Comparison of ENCODE assay signal across 9 cellular contexts in the genomic region with DNA sequence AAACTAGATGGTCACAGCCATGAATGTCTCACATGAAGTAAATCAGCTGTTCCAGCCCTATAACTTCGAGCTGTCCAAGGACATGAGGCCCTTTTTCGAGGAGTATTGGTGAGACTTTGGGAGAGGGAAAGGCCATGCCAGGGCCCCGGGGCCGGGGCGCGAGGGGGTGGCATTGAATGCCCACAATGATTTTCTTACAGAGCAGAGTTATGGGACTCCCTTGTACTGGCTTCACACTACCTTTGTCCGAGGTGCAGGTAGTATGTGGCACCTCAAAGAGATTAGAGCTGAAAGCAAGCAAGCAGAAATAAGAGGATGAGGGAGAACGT. TPM values are rescaled to one million over a fixed set of nuclear protein-coding genes. Genes with fewer than 3 reads are reported as not detected.
A peak's percentile ranks its signal among the peaks of the same experiment; 100 is the strongest.
DNase-seq lines count a peak whose midpoint lies in the region; ATAC-seq, FAIRE-seq and TF ChIP-seq lines count a peak whose summit lies in the region.
"Had no signal": no experiment of that assay in that cellular context is flagged by ENCODE, and none has a peak within 500 bp of the region (broad histone marks: within the 10 kb centered on the region; RNA-seq: fewer than 3 reads in every experiment).

No MANE protein-coding gene starts in this region.

- H3K27ac ChIP-seq in heart right ventricle, result peak overlapping the region in 3 of 10 donors; percentile 75 to 89 (median 81)
- H3K27ac ChIP-seq in astrocyte (ENCODE audit: low read depth, low read length), result no peak overlapping the region
- H3K27ac ChIP-seq in upper lobe of right lung, result peak overlapping the region; percentile 74

- peak overlapping the region in 7 of 10 donors; percentile 18 to 49 (median 45) for H3K4me3 ChIP-seq in heart right ventricle
- H3K4me3 ChIP-seq in astrocyte (ENCODE audit: insufficient read depth, low read depth, low read length), result peak overlapping the region; percentile 32
- peak overlapping the region; percentile 12 for H3K4me3 ChIP-seq in mononuclear cell (ENCODE audit: low read length)
- H3K4me3 ChIP-seq in upper lobe of right lung, result peak overlapping the region; percentile 42

- H3K27ac Mint-ChIP-seq in astrocyte (ENCODE audit: unreplicated experiment), result no peak overlapping the region

- FAIRE-seq in astrocyte (lab: Jason Lieb, UNC), result no peak

- H3K4me1 ChIP-seq in heart right ventricle (peaks cover 9 to 51% (median 30%) of the 10 kb centered on the region in 9 donors), astrocyte (ENCODE audit: insufficient read depth, low read length) (peaks cover 29% of the 10 kb centered on the region), mononuclear cell (ENCODE audit: insufficient read depth, low read length) (peaks cover 45% of the 10 kb centered on the region), upper lobe of right lung (peaks cover 36% of the 10 kb centered on the region)

- no peak for TF ChIP-seq CTCF in heart right ventricle (IDR thresholded peaks at IDR 0.05)
- no peak for TF ChIP-seq CTCF in astrocyte (IDR thresholded peaks at IDR 0.05; ENCODE audit: insufficient read depth, low read depth, low read length)
- TF ChIP-seq CTCF in upper lobe of right lung (IDR thresholded peaks at IDR 0.05), result no peak

- no peaks in the 10 kb centered on the region for H3K79me2 ChIP-seq in astrocyte (ENCODE audit: insufficient read depth, low read length)

- intact Hi-C loops in heart right ventricle (cut with DNase I) (loop anchor here in 8 of 10 donors (5.0 to 10.0 kb wide), 4 partner anchors 59 to 348 kb away; a partner anchor contains a TSS), left cardiac atrium (cut with DNase I) (loop anchor here (5.0 to 10.0 kb wide), 3 partner anchors 59 to 176 kb away; no protein-coding TSS in a partner anchor), upper lobe of right lung (cut with DNase I) (no loop called here)

- H3K36me3 ChIP-seq in heart right ventricle (no peaks in the 10 kb centered on the region), astrocyte (ENCODE audit: insufficient read depth, low read length) (no peaks in the 10 kb centered on the region), upper lobe of right lung (no peaks in the 10 kb centered on the region)

- H4K20me1 ChIP-seq in astrocyte (ENCODE audit: insufficient read depth, low read length), result no peaks in the 10 kb centered on the region

- H3K9me3 ChIP-seq in heart right ventricle (no peaks in the 10 kb centered on the region), astrocyte (ENCODE audit: insufficient read depth, low read depth, low read length) (no peaks in the 10 kb centered on the region), mononuclear cell (ENCODE audit: low read depth, low read length) (no peaks in the 10 kb centered on the region), upper lobe of right lung (no peaks in the 10 kb centered on the region)

- H3K9ac ChIP-seq in astrocyte (ENCODE audit: low read length), result no peak overlapping the region

- ATAC-seq in heart right ventricle, result no peak
- ATAC-seq in left cardiac atrium, result no peak
- ATAC-seq in upper lobe of right lung, result no peak
- no peak for ATAC-seq in GM18909 (IDR thresholded peaks at IDR 0.05; ENCODE audit: poor library complexity, unreplicated experiment)

- DNase-seq in heart right ventricle, result no peak
- no peak for DNase-seq in left cardiac atrium
- DNase-seq in astrocyte (ENCODE audit: low read depth), result no peak
- DNase-seq in upper lobe of right lung, result no peak
- DNase-seq in kidney glomerular epithelial cell (lab: John Stamatoyannopoulos, UW), result no peak
- DNase-seq in ecto neural progenitor cell (ENCODE audit: low spot score), result no peak

- H3K4me2 ChIP-seq in astrocyte (ENCODE audit: low read length), result peak overlapping the region; percentile 87

- 59 to 64% methylated on average over 8 of the region's 8 CpGs for WGBS in heart right ventricle, 2 donors

- H3K4me1 Mint-ChIP-seq in astrocyte (ENCODE audit: low read depth, unreplicated experiment), result peaks cover 8% of the 10 kb centered on the region

- no peaks in the 10 kb centered on the region for H3K36me3 Mint-ChIP-seq in astrocyte (ENCODE audit: low read depth, unreplicated experiment)

- H3K9me3 Mint-ChIP-seq in astrocyte (ENCODE audit: unreplicated experiment), result no peaks in the 10 kb centered on the region

- peak overlapping the region; percentile 95 for H2AFZ ChIP-seq in astrocyte (ENCODE audit: low read depth, low read length)

- H3K27me3 ChIP-seq in heart right ventricle (peaks cover 0 to 33% (median 16%) of the 10 kb centered on the region in 7 donors), astrocyte (ENCODE audit: insufficient read depth, low read length) (peaks cover 42% of the 10 kb centered on the region), mononuclear cell (ENCODE audit: insufficient read depth, low read length) (peaks cover 32% of the 10 kb centered on the region), upper lobe of right lung (peaks cover 7% of the 10 kb centered on the region)

- peaks cover 52% of the 10 kb centered on the region for H3K27me3 Mint-ChIP-seq in astrocyte (ENCODE audit: low read depth, unreplicated experiment)

- peak overlapping the region; percentile 80 for H3K4me3 Mint-ChIP-seq in astrocyte (ENCODE audit: unreplicated experiment)

RNA-seq across cellular contexts. Expression of a gene that starts 0.4 kb away (rescaled TPM):
- total RNA-seq in heart right ventricle, result under 1 TPM in 3 of 10 donors, not detected in 7; 0.22 to 0.45 (median 0.30) TPM
- polyA plus RNA-seq in heart right ventricle, result under 1 TPM in 1 of 2 donors, not detected in 1; 0.23 TPM
- total RNA-seq in left cardiac atrium, result 1 to 10 TPM in 1 of 2 donors, not detected in 1; 1.3 TPM
- 0.48 and 0.62 TPM in 2 replicates for total RNA-seq in astrocyte
- not detected for total RNA-seq in mononuclear cell
- 0.87 TPM for total RNA-seq in upper lobe of right lung
- total RNA-seq: lung microvascular endothelial cell had no signal

RNA-seq across cellular contexts. Expression of a gene that starts 14.8 kb away (rescaled TPM):
- total RNA-seq in heart right ventricle (1 to 10 TPM in 4 of 10 donors, under 1 TPM in 6; 0.21 to 2.8 (median 0.86) TPM), left cardiac atrium (not detected), astrocyte (1.6 and 1.7 TPM in 2 replicates), mononuclear cell (not detected), upper lobe of right lung (not detected)
- 10 to 100 TPM in 1 of 2 donors, 1 to 10 TPM in 1; 1.8 to 10.4 TPM for polyA plus RNA-seq in heart right ventricle
- total RNA-seq: lung microvascular endothelial cell had no signal

RNA-seq across cellular contexts. Expression of a gene that starts 18.8 kb away (rescaled TPM):
- 10 to 100 TPM; 43.6 to 60.5 (median 50.7) TPM for total RNA-seq in heart right ventricle
- 10 to 100 TPM; 20.7 to 25.6 TPM for polyA plus RNA-seq in heart right ventricle
- total RNA-seq in left cardiac atrium, result 10 to 100 TPM; 27.6 to 32.4 TPM
- 72.8 and 75.2 TPM in 2 replicates for total RNA-seq in astrocyte
- 16.7 TPM for total RNA-seq in mononuclear cell
- total RNA-seq in upper lobe of right lung, result 38.5 TPM
